ENCODE assay signal across 9 cellular contexts in the genomic region with DNA sequence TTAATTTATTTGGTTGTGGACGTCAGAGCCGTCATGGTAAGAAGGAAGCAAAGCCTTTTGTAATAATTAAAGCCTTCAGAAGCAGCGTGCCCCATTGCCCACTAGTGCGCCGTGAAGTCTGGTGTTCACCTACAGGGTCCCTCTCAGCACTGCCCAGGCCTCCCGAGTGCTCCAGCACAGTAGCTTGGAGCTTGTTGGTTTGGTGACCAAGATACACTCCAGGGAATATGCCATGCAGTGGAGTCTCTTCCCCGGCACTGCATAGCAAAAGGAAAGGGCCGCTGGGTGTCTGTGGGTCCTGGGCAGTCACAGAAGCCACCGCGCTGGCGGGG. TPM values are rescaled to one million over a fixed set of nuclear protein-coding genes. Genes with fewer than 3 reads are reported as not detected.
DNase-seq lines count a peak whose midpoint lies in the region; ATAC-seq and TF ChIP-seq lines count a peak whose summit lies in the region.
"Had no signal": no experiment of that assay in that cellular context is flagged by ENCODE, and none has a peak within 500 bp of the region (broad histone marks: within the 10 kb centered on the region; RNA-seq: fewer than 3 reads in every experiment).

No MANE protein-coding gene starts in this region.

- no peaks in the 10 kb centered on the region for H3K27me3 ChIP-seq in mononuclear cell (ENCODE audit: insufficient read depth, low read length)

- peak overlapping the region; percentile 82 for H3K27ac ChIP-seq in VCaP

- ATAC-seq in GM18502 (IDR thresholded peaks at IDR 0.05; ENCODE audit: poor library complexity, unreplicated experiment) (peak; percentile 9), HG02870 (IDR thresholded peaks at IDR 0.05; ENCODE audit: unreplicated experiment) (peak; percentile 9), GM21825 (IDR thresholded peaks at IDR 0.05; ENCODE audit: unreplicated experiment) (no peak), HG03039 (IDR thresholded peaks at IDR 0.05; ENCODE audit: unreplicated experiment) (no peak)

- DNase-seq in NCI-H2196 treated with DMSO at 0.1 percent for 48 hours (lab: John Stamatoyannopoulos, UW; ENCODE audit: unreplicated experiment) (no peak), activated gamma-delta T cell (lab: John Stamatoyannopoulos, UW) (no peak)

- H3K4me3 ChIP-seq in mononuclear cell (ENCODE audit: low read length) = peak overlapping the region; percentile 84

- no peak for TF ChIP-seq CTCF in VCaP (conservative IDR thresholded peaks at IDR 0.05)

- H3K9me3 ChIP-seq in mononuclear cell (ENCODE audit: low read depth, low read length) = no peaks in the 10 kb centered on the region

- H3K4me1 ChIP-seq in mononuclear cell (ENCODE audit: insufficient read depth, low read length) = peaks cover 63% of the 10 kb centered on the region

RNA-seq across cellular contexts. Expression of gene SYK, which starts 0.5 kb away (rescaled TPM):
- total RNA-seq in mononuclear cell = 38.9 TPM
- total RNA-seq: fibroblast of lung had no signal

Comparison
In these comparisons a context has a peak if more than half of its experiments do, and no peak if none do; other contexts are left out.
1. ATAC-seq: peak in GM18502 (single experiment) and HG02870 (single experiment); none in GM21825 (single experiment) and HG03039 (single experiment).